ENCODE assay signal across 10 cellular contexts in the genomic region with DNA sequence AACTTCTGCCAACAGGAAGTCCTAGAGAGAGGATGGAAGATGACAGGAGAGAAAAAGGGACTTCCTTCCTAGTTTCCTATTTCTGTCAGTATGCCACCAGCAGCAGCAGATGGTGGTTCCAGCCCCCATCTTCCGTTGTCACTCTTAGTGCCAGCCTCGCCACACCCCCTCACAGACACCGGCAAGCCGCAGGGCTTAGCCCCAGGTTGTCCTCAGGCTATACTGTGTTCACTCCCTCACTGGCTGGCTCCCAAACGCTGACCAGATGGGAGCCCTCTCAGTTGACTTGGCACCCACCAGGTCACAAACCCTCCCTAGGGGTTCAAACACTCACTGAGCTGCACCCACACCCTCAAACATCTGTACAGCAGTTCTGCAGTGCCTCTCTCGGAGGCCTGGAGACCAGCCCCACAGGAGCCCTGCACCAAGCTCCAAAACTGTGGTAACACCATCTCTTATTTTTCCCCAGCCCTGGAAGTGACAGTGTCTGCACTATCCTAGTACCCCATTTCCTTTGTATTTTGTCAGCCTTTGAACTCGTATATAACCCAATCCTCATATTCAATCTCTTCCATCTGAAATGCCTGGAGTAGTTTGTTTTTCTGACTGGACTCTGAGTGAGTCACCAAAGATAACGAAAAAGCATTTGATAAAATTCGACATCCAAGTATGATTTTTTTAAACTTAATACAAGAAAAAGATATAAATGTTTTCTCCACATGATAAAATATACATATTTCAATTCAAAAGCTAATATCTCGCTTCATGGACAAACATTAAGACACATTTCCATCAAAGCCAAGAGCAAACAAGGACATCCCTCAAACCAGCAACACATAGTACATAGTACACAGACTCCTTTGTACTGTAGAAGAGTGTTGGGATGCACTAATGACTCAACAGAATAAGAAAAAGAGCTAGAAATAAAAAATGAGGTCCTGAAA. TPM values are rescaled to one million over a fixed set of nuclear protein-coding genes. Genes with fewer than 3 reads are reported as not detected.
A peak's percentile ranks its signal among the peaks of the same experiment; 100 is the strongest.
DNase-seq lines count a peak whose midpoint lies in the region; ATAC-seq and TF ChIP-seq lines count a peak whose summit lies in the region.
"Had no signal": no experiment of that assay in that cellular context is flagged by ENCODE, and none has a peak within 500 bp of the region (broad histone marks: within the 10 kb centered on the region; RNA-seq: fewer than 3 reads in every experiment).

No MANE protein-coding gene starts in this region.

- H3K27me3 Mint-ChIP-seq in activated CD4-positive, alpha-beta memory T cell treated with anti-CD3 and anti-CD28 coated beads, Interleukin-2, amount 10 ng/mL, durations not matched to agents 7 days and 5 days = no peaks in the 10 kb centered on the region
- no peaks in the 10 kb centered on the region for H3K27me3 Mint-ChIP-seq in activated CD4-positive, alpha-beta T cell treated with anti-CD3 and anti-CD28 coated beads, Interleukin-2, amount 10 ng/mL, durations not matched to agents 24 days and 14 days
- H3K27me3 Mint-ChIP-seq: IgD-negative memory B cell had no signal

- H3K36me3 ChIP-seq in gastrocnemius medialis = no peaks in the 10 kb centered on the region

- H3K27ac Mint-ChIP-seq in activated CD4-positive, alpha-beta memory T cell treated with anti-CD3 and anti-CD28 coated beads, Interleukin-2, amount 10 ng/mL, durations not matched to agents 7 days and 5 days = no peak overlapping the region
- no peak overlapping the region for H3K27ac Mint-ChIP-seq in activated CD4-positive, alpha-beta T cell treated with anti-CD3 and anti-CD28 coated beads, Interleukin-2, amount 10 ng/mL, durations not matched to agents 24 days and 14 days
- H3K27ac Mint-ChIP-seq: IgD-negative memory B cell had no signal

- H3K4me3 ChIP-seq in gastrocnemius medialis = no peak overlapping the region

- POLR2A ChIA-PET in activated CD4-positive, alpha-beta memory T cell treated with anti-CD3 and anti-CD28 coated beads, Interleukin-2, amount 10 ng/mL, durations not matched to agents 7 days and 5 days (lab: Charles Lee) = no interaction called here

- peak overlapping the region; percentile 50 for H3K27ac ChIP-seq in epithelial cell of prostate
- H3K27ac ChIP-seq in gastrocnemius medialis = peak overlapping the region; percentile 24 to 52 (median 40)

- H3K27me3 ChIP-seq in gastrocnemius medialis = no peaks in the 10 kb centered on the region

- intact Hi-C loops in gastrocnemius medialis (cut with DNase I; ENCODE audit: low total_unique reads) = no loop called here
- intact Hi-C loops in activated CD4-positive, alpha-beta T cell treated with anti-CD3 and anti-CD28 coated beads, Interleukin-2, amount 10 ng/mL, durations not matched to agents 24 days and 14 days (cut with micrococcal nuclease) = no loop called here

- TF ChIP-seq CTCF in gastrocnemius medialis (IDR thresholded peaks at IDR 0.05 in 4 of 5, conservative IDR thresholded peaks at IDR 0.05 in 1 of 5) = no peak

- ATAC-seq in SK-N-SH treated with all-trans-retinoic acid at 6 μM for 48 hours = peak; percentile 59
- no peak for ATAC-seq in gastrocnemius medialis
- no peak for ATAC-seq in HG02623 (IDR thresholded peaks at IDR 0.05; ENCODE audit: unreplicated experiment)

- CTCF ChIA-PET in activated CD4-positive, alpha-beta memory T cell treated with anti-CD3 and anti-CD28 coated beads, Interleukin-2, amount 10 ng/mL, durations not matched to agents 7 days and 5 days (lab: Charles Lee) = interaction anchor here (0.6 kb wide), 1 partner anchor 1138 kb away, joined by 4 read pairs; no protein-coding TSS in a partner anchor

- H3K9me3 ChIP-seq in gastrocnemius medialis = no peaks in the 10 kb centered on the region

- peaks cover 36% of the 10 kb centered on the region for H3K4me1 Mint-ChIP-seq in activated CD4-positive, alpha-beta memory T cell treated with anti-CD3 and anti-CD28 coated beads, Interleukin-2, amount 10 ng/mL, durations not matched to agents 7 days and 5 days
- H3K4me1 Mint-ChIP-seq in activated CD4-positive, alpha-beta T cell treated with anti-CD3 and anti-CD28 coated beads, Interleukin-2, amount 10 ng/mL, durations not matched to agents 24 days and 14 days = peaks cover 31% of the 10 kb centered on the region

- DNase-seq in GDM1 (lab: John Stamatoyannopoulos, UW) (peak; percentile 61), epithelial cell of prostate (ENCODE audit: low read depth, low spot score) (no peak), gastrocnemius medialis (no peak), NCI-H1930 (lab: John Stamatoyannopoulos, UW) (no peak)
- DNase-seq in activated CD4-positive, alpha-beta memory T cell treated with anti-CD3 and anti-CD28 coated beads, Interleukin-2, amount 10 ng/mL, durations not matched to agents 7 days and 5 days = no peak
- DNase-seq in activated CD4-positive, alpha-beta T cell treated with anti-CD3 and anti-CD28 coated beads, Interleukin-2, amount 10 ng/mL, durations not matched to agents 24 days and 14 days = no peak
- DNase-seq: stimulated activated CD4-positive, alpha-beta T cell treated with anti-CD3 and anti-CD28 coated beads, Interleukin-1b, Interleukin-23, amount 100 ng/mL, for 48 hours had no signal

- H3K4me1 ChIP-seq in gastrocnemius medialis = peaks cover 42 to 44% of the 10 kb centered on the region in 2 donors

- peaks cover 4% of the 10 kb centered on the region for H3K9me3 Mint-ChIP-seq in activated CD4-positive, alpha-beta memory T cell treated with anti-CD3 and anti-CD28 coated beads, Interleukin-2, amount 10 ng/mL, durations not matched to agents 7 days and 5 days
- H3K9me3 Mint-ChIP-seq in activated CD4-positive, alpha-beta T cell treated with anti-CD3 and anti-CD28 coated beads, Interleukin-2, amount 10 ng/mL, durations not matched to agents 24 days and 14 days = no peaks in the 10 kb centered on the region
- H3K9me3 Mint-ChIP-seq: IgD-negative memory B cell had no signal

- in situ Hi-C loops in gastrocnemius medialis (cut with MboI; ENCODE audit: low sequenced_read_pairs in 4 of 4) = no loop called here

- H3K4me3 Mint-ChIP-seq in activated CD4-positive, alpha-beta memory T cell treated with anti-CD3 and anti-CD28 coated beads, Interleukin-2, amount 10 ng/mL, durations not matched to agents 7 days and 5 days = no peak overlapping the region
- H3K4me3 Mint-ChIP-seq in activated CD4-positive, alpha-beta T cell treated with anti-CD3 and anti-CD28 coated beads, Interleukin-2, amount 10 ng/mL, durations not matched to agents 24 days and 14 days = no peak overlapping the region

- TF ChIP-seq POLR2A in gastrocnemius medialis (IDR thresholded peaks at IDR 0.05) = no peak

- H3K36me3 Mint-ChIP-seq in activated CD4-positive, alpha-beta memory T cell treated with anti-CD3 and anti-CD28 coated beads, Interleukin-2, amount 10 ng/mL, durations not matched to agents 7 days and 5 days (ENCODE audit: low read depth) = peaks cover 16% of the 10 kb centered on the region
- peaks cover 10% of the 10 kb centered on the region for H3K36me3 Mint-ChIP-seq in activated CD4-positive, alpha-beta T cell treated with anti-CD3 and anti-CD28 coated beads, Interleukin-2, amount 10 ng/mL, durations not matched to agents 24 days and 14 days (ENCODE audit: low read depth)

TF ChIP-seq in SK-N-SH treated with all-trans-retinoic acid at 6 μM for 48 hours, 23 proteins besides CTCF, POLR2A, EP300 and RAD21:
- TF ChIP-seq BACH2 (CRISPR knock-in tag; IDR thresholded peaks at IDR 0.05; ENCODE audit: borderline replicate concordance) = no peak
- peak; percentile 100 for TF ChIP-seq ZFP3 (CRISPR knock-in tag; IDR thresholded peaks at IDR 0.05)
- peak; percentile 26; the same call in 1 of the 2 replicates for TF ChIP-seq ISL1 (CRISPR knock-in tag; IDR thresholded peaks at IDR 0.05)
- TF ChIP-seq, protein P1, sequence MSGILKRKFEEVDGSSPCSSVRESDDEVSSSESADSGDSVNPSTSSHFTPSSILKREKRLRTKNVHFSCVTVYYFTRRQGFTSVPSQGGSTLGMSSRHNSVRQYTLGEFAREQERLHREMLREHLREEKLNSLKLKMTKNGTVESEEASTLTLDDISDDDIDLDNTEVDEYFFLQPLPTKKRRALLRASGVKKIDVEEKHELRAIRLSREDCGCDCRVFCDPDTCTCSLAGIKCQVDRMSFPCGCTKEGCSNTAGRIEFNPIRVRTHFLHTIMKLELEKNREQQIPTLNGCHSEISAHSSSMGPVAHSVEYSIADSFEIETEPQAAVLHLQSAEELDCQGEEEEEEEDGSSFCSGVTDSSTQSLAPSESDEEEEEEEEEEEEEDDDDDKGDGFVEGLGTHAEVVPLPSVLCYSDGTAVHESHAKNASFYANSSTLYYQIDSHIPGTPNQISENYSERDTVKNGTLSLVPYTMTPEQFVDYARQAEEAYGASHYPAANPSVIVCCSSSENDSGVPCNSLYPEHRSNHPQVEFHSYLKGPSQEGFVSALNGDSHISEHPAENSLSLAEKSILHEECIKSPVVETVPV (CRISPR knock-in tag; IDR thresholded peaks at IDR 0.05) = no peak
- TF ChIP-seq ESRRG (CRISPR knock-in tag; IDR thresholded peaks at IDR 0.05) = no peak
- TF ChIP-seq, protein P2, sequence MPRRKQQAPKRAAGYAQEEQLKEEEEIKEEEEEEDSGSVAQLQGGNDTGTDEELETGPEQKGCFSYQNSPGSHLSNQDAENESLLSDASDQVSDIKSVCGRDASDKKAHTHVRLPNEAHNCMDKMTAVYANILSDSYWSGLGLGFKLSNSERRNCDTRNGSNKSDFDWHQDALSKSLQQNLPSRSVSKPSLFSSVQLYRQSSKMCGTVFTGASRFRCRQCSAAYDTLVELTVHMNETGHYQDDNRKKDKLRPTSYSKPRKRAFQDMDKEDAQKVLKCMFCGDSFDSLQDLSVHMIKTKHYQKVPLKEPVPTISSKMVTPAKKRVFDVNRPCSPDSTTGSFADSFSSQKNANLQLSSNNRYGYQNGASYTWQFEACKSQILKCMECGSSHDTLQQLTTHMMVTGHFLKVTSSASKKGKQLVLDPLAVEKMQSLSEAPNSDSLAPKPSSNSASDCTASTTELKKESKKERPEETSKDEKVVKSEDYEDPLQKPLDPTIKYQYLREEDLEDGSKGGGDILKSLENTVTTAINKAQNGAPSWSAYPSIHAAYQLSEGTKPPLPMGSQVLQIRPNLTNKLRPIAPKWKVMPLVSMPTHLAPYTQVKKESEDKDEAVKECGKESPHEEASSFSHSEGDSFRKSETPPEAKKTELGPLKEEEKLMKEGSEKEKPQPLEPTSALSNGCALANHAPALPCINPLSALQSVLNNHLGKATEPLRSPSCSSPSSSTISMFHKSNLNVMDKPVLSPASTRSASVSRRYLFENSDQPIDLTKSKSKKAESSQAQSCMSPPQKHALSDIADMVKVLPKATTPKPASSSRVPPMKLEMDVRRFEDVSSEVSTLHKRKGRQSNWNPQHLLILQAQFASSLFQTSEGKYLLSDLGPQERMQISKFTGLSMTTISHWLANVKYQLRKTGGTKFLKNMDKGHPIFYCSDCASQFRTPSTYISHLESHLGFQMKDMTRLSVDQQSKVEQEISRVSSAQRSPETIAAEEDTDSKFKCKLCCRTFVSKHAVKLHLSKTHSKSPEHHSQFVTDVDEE (CRISPR knock-in tag; IDR thresholded peaks at IDR 0.05) = no peak
TF ChIP-seq in SK-N-SH treated with all-trans-retinoic acid at 6 μM for 48 hours: peak in this region for 2.

RNA-seq across cellular contexts. Expression of a gene that starts 34.5 kb away (rescaled TPM):
- total RNA-seq in gastrocnemius medialis = 10 to 100 TPM; 15.4 to 44.8 (median 18.3) TPM
- 10 to 100 TPM; 15.9 to 17.6 TPM for total RNA-seq in activated CD4-positive, alpha-beta memory T cell treated with anti-CD3 and anti-CD28 coated beads, Interleukin-2, amount 10 ng/mL, durations not matched to agents 7 days and 5 days
- total RNA-seq in activated CD4-positive, alpha-beta T cell treated with anti-CD3 and anti-CD28 coated beads, Interleukin-2, amount 10 ng/mL, durations not matched to agents 24 days and 14 days = 12.5 and 13.1 TPM in 2 replicates
